31 cellular contexts compared by ENCODE assay signal in genomic region chr2:47159627-47160026, GRCh38. TPM values are rescaled to one million over a fixed set of nuclear protein-coding genes. Genes with fewer than 3 reads are reported as not detected.
DNase-seq lines count a peak whose midpoint lies in the region; ATAC-seq, FAIRE-seq and TF ChIP-seq lines count a peak whose summit lies in the region.
"Had no signal": no experiment of that assay in that cellular context is flagged by ENCODE, and none has a peak within 500 bp of the region (broad histone marks: within the 10 kb centered on the region; RNA-seq: fewer than 3 reads in every experiment).

No MANE protein-coding gene starts in this region.

- no peak for ATAC-seq in CD4-positive, CD25-positive, alpha-beta regulatory T cell (ENCODE audit: low read depth in 2 of 2)
- ATAC-seq in T-helper 17 cell = no peak
- no peak for ATAC-seq in effector memory CD8-positive, alpha-beta T cell (replicated peaks)
- no peak for ATAC-seq in HG03378 (IDR thresholded peaks at IDR 0.05; ENCODE audit: unreplicated experiment)
- no peak for ATAC-seq in left lung
- ATAC-seq in HG03025 (IDR thresholded peaks at IDR 0.05; ENCODE audit: low FRiP score, unreplicated experiment) = no peak
- ATAC-seq: body of pancreas, gastrocnemius medialis, mucosa of descending colon, natural killer cell had no signal

- H3K36me3 ChIP-seq in CD4-positive, CD25-positive, alpha-beta regulatory T cell (ENCODE audit: control insufficient read depth, insufficient read depth, low read length) = peaks cover 60% of the 10 kb centered on the region
- peaks cover 0 to 89% of the 10 kb centered on the region in 2 donors for H3K36me3 ChIP-seq in left lung

- no peak for FAIRE-seq in GM12891 (lab: Jason Lieb, UNC)

- no peak overlapping the region for H3K4me3 ChIP-seq in CD4-positive, CD25-positive, alpha-beta regulatory T cell (ENCODE audit: low read depth, low read length)
- H3K4me3 ChIP-seq in left lung = no peak overlapping the region
- H3K4me3 ChIP-seq: body of pancreas, gastrocnemius medialis, hepatocyte, lung, mucosa of descending colon, Peyer's patch had no signal

- TF ChIP-seq POLR2A in GM12891 (IDR thresholded peaks at IDR 0.05; ENCODE audit: low read depth, low read length) = 0 out of 2 replicates have a peak, but pooled peaks have one; percentile 49

- H3K4me3 Mint-ChIP-seq in CD4-positive, CD25-positive, alpha-beta regulatory T cell = no peak overlapping the region
- H3K4me3 Mint-ChIP-seq in T-helper 17 cell = peak overlapping the region; percentile 5
- H3K4me3 Mint-ChIP-seq in effector memory CD8-positive, alpha-beta T cell = no peak overlapping the region
- H3K4me3 Mint-ChIP-seq: natural killer cell, type B pancreatic cell had no signal

- no peaks in the 10 kb centered on the region for H3K27me3 ChIP-seq in CD4-positive, CD25-positive, alpha-beta regulatory T cell (ENCODE audit: control insufficient read depth, insufficient read depth, low read length)
- H3K27me3 ChIP-seq in left lung = no peaks in the 10 kb centered on the region
- H3K27me3 ChIP-seq: body of pancreas, gastrocnemius medialis, hepatocyte, Peyer's patch had no signal

- H3K27me3 Mint-ChIP-seq in CD4-positive, CD25-positive, alpha-beta regulatory T cell = no peaks in the 10 kb centered on the region
- H3K27me3 Mint-ChIP-seq in T-helper 17 cell = no peaks in the 10 kb centered on the region
- no peaks in the 10 kb centered on the region for H3K27me3 Mint-ChIP-seq in effector memory CD8-positive, alpha-beta T cell
- H3K27me3 Mint-ChIP-seq: type B pancreatic cell had no signal

- no peaks in the 10 kb centered on the region for H3K9me3 ChIP-seq in CD4-positive, CD25-positive, alpha-beta regulatory T cell (ENCODE audit: control insufficient read depth in 2 of 2, low read length in 2 of 2)
- H3K9me3 ChIP-seq in T-helper 17 cell (ENCODE audit: control insufficient read depth, low read length, poor library complexity, severe bottlenecking) (no peaks in the 10 kb centered on the region), left lung (no peaks in the 10 kb centered on the region)
- H3K9me3 ChIP-seq: body of pancreas, gastrocnemius medialis, mucosa of descending colon, Peyer's patch had no signal

- no peaks in the 10 kb centered on the region for H3K4me1 ChIP-seq in CD4-positive, CD25-positive, alpha-beta regulatory T cell (ENCODE audit: control insufficient read depth, insufficient read depth, low read length, poor library complexity, severe bottlenecking)
- peaks cover 0 to 6% of the 10 kb centered on the region in 2 donors for H3K4me1 ChIP-seq in left lung
- H3K4me1 ChIP-seq: body of pancreas had no signal

- peaks cover 12 to 43% (median 22%) of the 10 kb centered on the region in 4 donors for H3K4me1 Mint-ChIP-seq in CD4-positive, CD25-positive, alpha-beta regulatory T cell
- peaks cover 14% of the 10 kb centered on the region for H3K4me1 Mint-ChIP-seq in T-helper 17 cell
- peaks cover 24 to 43% of the 10 kb centered on the region in 2 donors for H3K4me1 Mint-ChIP-seq in effector memory CD8-positive, alpha-beta T cell (ENCODE audit: low read depth in 2 of 2)

- DNase-seq in CD4-positive, CD25-positive, alpha-beta regulatory T cell = no peak
- DNase-seq in GM12891 (ENCODE audit: insufficient read length, low spot score) = no peak
- no peak for DNase-seq in T-helper 17 cell
- DNase-seq in effector memory CD8-positive, alpha-beta T cell = no peak
- DNase-seq in left lung = no peak
- no peak for DNase-seq in MV-4-11 (lab: John Stamatoyannopoulos, UW)
- DNase-seq: activated naive CD4-positive, alpha-beta T cell treated with Interleukin-2 at 50 U/mL for 16 hours; body of pancreas; cerebellar nuclear complex; COR-L47; DMS53; gastrocnemius medialis; Karpas-422; kidney glomerular epithelial cell; mucosa of descending colon; natural killer cell; NCI-H1436; NCI-H526 treated with DMSO at 0.1 percent for 48 hours; occipital lobe; Peyer's patch; SHP77; stimulated activated CD4-positive, alpha-beta T cell treated with anti-CD3 and anti-CD28 coated beads, Interleukin-4, amount 100 ng/mL, for 4 hours; T-helper 9 cell; WERI-Rb-1 had no signal

- peaks cover 54% of the 10 kb centered on the region for H3K36me3 Mint-ChIP-seq in CD4-positive, CD25-positive, alpha-beta regulatory T cell
- H3K36me3 Mint-ChIP-seq in T-helper 17 cell (ENCODE audit: low read depth) = peaks cover 10% of the 10 kb centered on the region
- H3K36me3 Mint-ChIP-seq in effector memory CD8-positive, alpha-beta T cell (ENCODE audit: insufficient read depth) = peaks cover 71% of the 10 kb centered on the region

- intact Hi-C loops in left lung (cut with DNase I) = no loop called here

- no peak for TF ChIP-seq CTCF in left lung (IDR thresholded peaks at IDR 0.05)

- no peak overlapping the region for H3K27ac ChIP-seq in CD4-positive, CD25-positive, alpha-beta regulatory T cell (ENCODE audit: insufficient read depth, low read length, poor library complexity, severe bottlenecking)
- no peak overlapping the region for H3K27ac ChIP-seq in left lung
- H3K27ac ChIP-seq: body of pancreas, gastrocnemius medialis, hepatocyte, Peyer's patch, WERI-Rb-1 had no signal

- peak overlapping the region in 2 of 3 donors; percentile 3 to 72 for H3K27ac Mint-ChIP-seq in CD4-positive, CD25-positive, alpha-beta regulatory T cell
- no peak overlapping the region for H3K27ac Mint-ChIP-seq in T-helper 17 cell
- peak overlapping the region; percentile 7 to 81 for H3K27ac Mint-ChIP-seq in effector memory CD8-positive, alpha-beta T cell
- H3K27ac Mint-ChIP-seq: type B pancreatic cell had no signal

- no peaks in the 10 kb centered on the region for H3K9me3 Mint-ChIP-seq in CD4-positive, CD25-positive, alpha-beta regulatory T cell
- H3K9me3 Mint-ChIP-seq in effector memory CD8-positive, alpha-beta T cell = no peaks in the 10 kb centered on the region
- H3K9me3 Mint-ChIP-seq: natural killer cell, type B pancreatic cell had no signal

TF ChIP-seq in GM12891, 5 proteins besides CTCF, POLR2A, EP300 and RAD21:
- no peak for TF ChIP-seq POU2F2 (IDR thresholded peaks at IDR 0.05; ENCODE audit: low read depth, low read length)
- peak; percentile 79 for TF ChIP-seq POLR2AphosphoS5 (IDR thresholded peaks at IDR 0.05; ENCODE audit: low read depth, low read length)
- TF ChIP-seq TAF1 (IDR thresholded peaks at IDR 0.05; ENCODE audit: low read depth, low read length) = no peak

RNA-seq across cellular contexts. Expression of gene STPG4, which starts 4.5 kb away (rescaled TPM):
- total RNA-seq in CD4-positive, CD25-positive, alpha-beta regulatory T cell = 0.32 TPM
- polyA plus RNA-seq in CD4-positive, CD25-positive, alpha-beta regulatory T cell = not detected
- 0.06 TPM for polyA plus RNA-seq in GM12891 (2012; ENCODE audit: low read depth, missing spikeins)
- total RNA-seq in T-helper 17 cell (under 1 TPM in 1 of 2 donors, not detected in 1; 0.21 TPM), left lung (1 to 10 TPM in 1 of 2 donors, under 1 TPM in 1; 0.67 to 1.0 TPM)
- total RNA-seq: body of pancreas, hepatocyte, pulmonary artery endothelial cell, subcutaneous adipose tissue had no signal

RNA-seq across cellular contexts. Expression of gene CALM2, which starts 16.7 kb away (rescaled TPM):
- 211 TPM for total RNA-seq in CD4-positive, CD25-positive, alpha-beta regulatory T cell
- polyA plus RNA-seq in CD4-positive, CD25-positive, alpha-beta regulatory T cell = 100 to 1,000 TPM; 890 to 977 (median 944) TPM
- polyA plus RNA-seq in GM12891 (2012; ENCODE audit: low read depth, missing spikeins) = 406 TPM
- total RNA-seq in T-helper 17 cell (100 to 1,000 TPM; 184 to 194 TPM), left lung (100 to 1,000 TPM; 579 to 585 TPM)
